Comparison of ENCODE assay signal across 8 cellular contexts in the genomic region with DNA sequence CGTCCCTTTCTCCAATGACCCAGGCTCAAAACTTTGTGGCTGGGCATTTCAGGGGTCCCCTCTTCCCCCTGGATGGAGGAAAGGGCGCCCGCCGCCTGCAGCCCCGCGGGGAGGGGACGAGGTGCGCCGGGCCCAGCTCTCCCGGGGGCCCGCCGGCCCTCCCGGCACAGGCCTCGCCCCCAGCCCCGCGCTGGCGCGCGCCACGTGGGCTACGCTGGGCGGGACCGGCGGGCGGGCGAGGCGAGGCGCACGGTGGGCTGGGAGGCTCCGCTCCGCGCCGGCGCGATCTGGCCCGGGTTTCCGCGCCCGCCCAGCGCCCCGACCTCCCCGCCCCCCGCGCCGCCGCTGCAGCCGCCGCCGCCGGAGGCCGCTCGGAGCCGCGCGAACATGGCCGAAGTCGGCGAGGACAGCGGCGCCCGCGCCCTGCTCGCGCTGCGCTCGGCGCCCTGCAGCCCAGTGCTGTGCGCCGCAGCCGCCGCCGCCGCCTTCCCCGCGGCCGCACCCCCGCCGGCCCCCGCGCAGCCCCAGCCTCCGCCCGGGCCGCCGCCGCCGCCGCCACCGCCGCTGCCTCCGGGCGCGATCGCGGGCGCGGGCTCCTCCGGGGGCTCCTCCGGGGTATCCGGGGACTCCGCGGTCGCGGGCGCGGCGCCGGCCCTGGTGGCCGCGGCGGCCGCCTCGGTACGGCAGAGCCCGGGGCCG. TPM values are rescaled to one million over a fixed set of nuclear protein-coding genes. Genes with fewer than 3 reads are reported as not detected.
DNase-seq lines count a peak whose midpoint lies in the region; ATAC-seq and FAIRE-seq lines count a peak whose summit lies in the region.

A gene (plus strand): TSS at position 374 of the 699 bp plus-strand sequence. CDS start 14 bp downstream, at position 388.

- no peaks in the 10 kb centered on the region for H3K27me3 ChIP-seq in BLaER1 treated with 17β-estradiol and CSF1 and Interleukin-3, amounts not matched to agents 10 nM and 100 nM
- peaks cover 19% of the 10 kb centered on the region for H3K27me3 ChIP-seq in NT2/D1 (ENCODE audit: insufficient read depth, insufficient read length)
- no peaks in the 10 kb centered on the region for H3K27me3 ChIP-seq in mononuclear cell (ENCODE audit: insufficient read depth, low read length)

- peak; percentile 56 for FAIRE-seq in GM19239 (lab: Jason Lieb, UNC)

- peaks cover 32 to 45% (median 41%) of the 10 kb centered on the region in 11 experiments; a peak in 21 of 22 replicates for H4K20me1 ChIP-seq in BLaER1 treated with 17β-estradiol and CSF1 and Interleukin-3, amounts not matched to agents 10 nM and 100 nM

- H3K9ac ChIP-seq in BLaER1 treated with 17β-estradiol and CSF1 and Interleukin-3, amounts not matched to agents 10 nM and 100 nM = peak within 1 kb of the TSS; percentile 89 to 98 (median 95)
- peak within 1 kb of the TSS; percentile 94 for H3K9ac ChIP-seq in NT2/D1 (ENCODE audit: insufficient read length, low read depth)

- peaks cover 0 to 12% (median 6%) of the 10 kb centered on the region in 11 experiments; a peak in 9 of 22 replicates for H3K9me3 ChIP-seq in BLaER1 treated with 17β-estradiol and CSF1 and Interleukin-3, amounts not matched to agents 10 nM and 100 nM (replicated peaks in 1 of 11)
- H3K9me3 ChIP-seq in NT2/D1 (ENCODE audit: insufficient read depth, low read length) (no peaks in the 10 kb centered on the region), mononuclear cell (ENCODE audit: low read depth, low read length) (no peaks in the 10 kb centered on the region)

- peaks cover 0 to 16% (median 10%) of the 10 kb centered on the region in 11 experiments; a peak in 14 of 22 replicates for H3K36me3 ChIP-seq in BLaER1 treated with 17β-estradiol and CSF1 and Interleukin-3, amounts not matched to agents 10 nM and 100 nM
- H3K36me3 ChIP-seq in NT2/D1 (ENCODE audit: insufficient read depth, insufficient read length, low read length) = peaks cover 14% of the 10 kb centered on the region

- H3K27ac ChIP-seq in BLaER1 treated with 17β-estradiol and CSF1 and Interleukin-3, amounts not matched to agents 10 nM and 100 nM = peak within 1 kb of the TSS; percentile 80 to 93 (median 92)

- peak within 1 kb of the TSS; percentile 91 to 99 (median 98) for H3K4me3 ChIP-seq in BLaER1 treated with 17β-estradiol and CSF1 and Interleukin-3, amounts not matched to agents 10 nM and 100 nM
- H3K4me3 ChIP-seq in NT2/D1 (ENCODE audit: insufficient read length, low read depth) = peak within 1 kb of the TSS; percentile 91
- H3K4me3 ChIP-seq in mononuclear cell (ENCODE audit: low read length) = peak within 1 kb of the TSS; percentile 67

- ATAC-seq in HG03442 (IDR thresholded peaks at IDR 0.05; ENCODE audit: unreplicated experiment) = peak; percentile 66

- DNase-seq in GM19239 (ENCODE audit: insufficient read length, low spot score) = peak; percentile 87
- DNase-seq in NT2/D1 (ENCODE audit: low read depth, low spot score) = peak; percentile 57
- DNase-seq in activated CD8-positive, alpha-beta memory T cell treated with anti-CD3 and anti-CD28 coated beads, Interleukin-2, amount 50 U/mL, for 48 hours = peak; percentile 91
- DNase-seq in epidermal melanocyte (ENCODE audit: insufficient read length, low spot score) = peak; percentile 56
- peak; percentile 47 to 57 for DNase-seq in stimulated activated CD8-positive, alpha-beta memory T cell treated with anti-CD3 and anti-CD28 coated beads, Interleukin-4, amount 100 ng/mL, for 1 hour (ENCODE audit: low read depth in 2 of 2, low spot score in 1 of 2)

- peak within 1 kb of the TSS; percentile 93 to 100 (median 99) for H3K4me2 ChIP-seq in BLaER1 treated with 17β-estradiol and CSF1 and Interleukin-3, amounts not matched to agents 10 nM and 100 nM

- peaks cover 24 to 42% (median 38%) of the 10 kb centered on the region in 10 experiments for H3K4me1 ChIP-seq in BLaER1 treated with 17β-estradiol and CSF1 and Interleukin-3, amounts not matched to agents 10 nM and 100 nM
- H3K4me1 ChIP-seq in NT2/D1 (ENCODE audit: insufficient read depth, insufficient read length) (peaks cover 7% of the 10 kb centered on the region), mononuclear cell (ENCODE audit: insufficient read depth, low read length) (peaks cover 33% of the 10 kb centered on the region)

RNA-seq across cellular contexts. Expression of the gene that starts here (rescaled TPM):
- total RNA-seq in mononuclear cell = 41.5 TPM

Comparison
In these comparisons a context has a peak if more than half of its experiments do, and no peak if none do; other contexts are left out.
1. Peak in every context shown above with its lines: DNase-seq, ATAC-seq, H3K4me3 ChIP-seq and H3K27ac ChIP-seq.